In genomic region chr19:12945479-12946091, GRCh38 we compare ENCODE assay signal across 8 cellular contexts. TPM values are rescaled to one million over a fixed set of nuclear protein-coding genes. Genes with fewer than 3 reads are reported as not detected.
DNase-seq lines count a peak whose midpoint lies in the region; ATAC-seq and TF ChIP-seq lines count a peak whose summit lies in the region.

Gene RAD23A (plus strand): TSS chr19:12945862. CDS start chr19:12945949, 87 bp downstream.

- H3K4me3 ChIP-seq in GM06990 (replicated peaks; ENCODE audit: low read depth, low read length) (peak within 1 kb of the TSS; percentile 92), SK-N-SH (ENCODE audit: low read depth in 2 of 2, low read length in 1 of 2) (peak within 1 kb of the TSS; percentile 66 to 73), gastroesophageal sphincter (peak within 1 kb of the TSS; percentile 96 to 99)

- peak; percentile 86 to 92 for TF ChIP-seq POLR2A in gastroesophageal sphincter (IDR thresholded peaks at IDR 0.05)

- peak; percentile 98 for DNase-seq in GM06990 (ENCODE audit: extremely low read depth, insufficient read length)
- DNase-seq in NCI-H1048 (lab: John Stamatoyannopoulos, UW), result peak; percentile 93
- DNase-seq in SK-N-SH, result peak; percentile 95
- DNase-seq in activated naive CD4-positive, alpha-beta T cell treated with anti-CD3 and anti-CD28 coated beads, Interleukin-2, amount 10 ng/mL, durations not matched to agents 7 days and 5 days, result peak; percentile 98
- peak; percentile 80 for DNase-seq in non-pigmented ciliary epithelial cell (ENCODE audit: low read depth)
- peak in 48 of 49 donors; percentile 44 to 97 (median 83) for DNase-seq in substantia nigra (lab: John Stamatoyannopoulos, UW)

- peaks cover 45% of the 10 kb centered on the region for H3K36me3 ChIP-seq in GM06990 (ENCODE audit: control insufficient read depth, insufficient read depth, low read length)
- peaks cover 51 to 64% of the 10 kb centered on the region in 2 experiments for H3K36me3 ChIP-seq in SK-N-SH (replicated peaks in 1 of 2; ENCODE audit: control insufficient read depth in 1 of 2, insufficient read depth in 2 of 2, low read length in 1 of 2)
- peaks cover 0 to 75% of the 10 kb centered on the region in 2 donors for H3K36me3 ChIP-seq in gastroesophageal sphincter

- peaks cover 77% of the 10 kb centered on the region for H3K36me3 Mint-ChIP-seq in activated naive CD4-positive, alpha-beta T cell treated with anti-CD3 and anti-CD28 coated beads, Interleukin-2, amount 10 ng/mL, durations not matched to agents 7 days and 5 days

- no peak for TF ChIP-seq EP300 in SK-N-SH (IDR thresholded peaks at IDR 0.05; ENCODE audit: borderline replicate concordance in 1 of 2, low read depth in 1 of 2, low read length in 1 of 2)
- no peak for TF ChIP-seq EP300 in gastroesophageal sphincter (IDR thresholded peaks at IDR 0.05)

- peak within 1 kb of the TSS; percentile 95 for H3K27ac Mint-ChIP-seq in activated naive CD4-positive, alpha-beta T cell treated with anti-CD3 and anti-CD28 coated beads, Interleukin-2, amount 10 ng/mL, durations not matched to agents 7 days and 5 days

- CTCF ChIA-PET in SK-N-SH (lab: Yijun Ruan, JAX), result interaction anchor here (0.9 kb wide), 1 partner anchor 20 kb away, joined by 6 read pairs; no protein-coding TSS in a partner anchor
- CTCF ChIA-PET in activated naive CD4-positive, alpha-beta T cell treated with anti-CD3 and anti-CD28 coated beads, Interleukin-2, amount 10 ng/mL, durations not matched to agents 7 days and 5 days (lab: Charles Lee), result interaction anchor here (1.3 kb wide), 1 partner anchor 20 kb away, joined by 8 read pairs; no protein-coding TSS in a partner anchor

- peaks cover 5% of the 10 kb centered on the region for H3K27me3 Mint-ChIP-seq in activated naive CD4-positive, alpha-beta T cell treated with anti-CD3 and anti-CD28 coated beads, Interleukin-2, amount 10 ng/mL, durations not matched to agents 7 days and 5 days

- H3K4me1 ChIP-seq in SK-N-SH (ENCODE audit: control insufficient read depth in 1 of 2, insufficient read depth in 2 of 2, low read depth in 1 of 2, low read length in 1 of 2), result peaks cover 3 to 25% of the 10 kb centered on the region in 2 experiments; a peak in 3 of 4 replicates
- peaks cover 0 to 76% (median 18%) of the 10 kb centered on the region in 3 donors for H3K4me1 ChIP-seq in gastroesophageal sphincter

- H2AFZ ChIP-seq in SK-N-SH (ENCODE audit: low read depth), result no peak within 1 kb of the TSS

- peaks cover 69% of the 10 kb centered on the region for H3K4me1 Mint-ChIP-seq in activated naive CD4-positive, alpha-beta T cell treated with anti-CD3 and anti-CD28 coated beads, Interleukin-2, amount 10 ng/mL, durations not matched to agents 7 days and 5 days

- no peak for TF ChIP-seq CTCF in GM06990 (IDR thresholded peaks at IDR 0.05; ENCODE audit: insufficient read depth, low read length, poor library complexity, severe bottlenecking)
- TF ChIP-seq CTCF in SK-N-SH (IDR thresholded peaks at IDR 0.05), result no peak
- TF ChIP-seq CTCF in gastroesophageal sphincter (IDR thresholded peaks at IDR 0.05), result peak in 2 of 4 experiments; percentile 29 to 39

- ATAC-seq in HG02571 (IDR thresholded peaks at IDR 0.05; ENCODE audit: unreplicated experiment) (peak; percentile 70), gastroesophageal sphincter (peak; percentile 96)

- H3K4me2 ChIP-seq in SK-N-SH, result peak within 1 kb of the TSS; percentile 89

- no peaks in the 10 kb centered on the region for H3K27me3 ChIP-seq in GM06990 (replicated peaks; ENCODE audit: control insufficient read depth, insufficient read depth, low read length)
- no peaks in the 10 kb centered on the region for H3K27me3 ChIP-seq in SK-N-SH (ENCODE audit: insufficient read depth)
- H3K27me3 ChIP-seq in gastroesophageal sphincter, result no peaks in the 10 kb centered on the region

- H4K20me1 ChIP-seq in SK-N-SH (ENCODE audit: insufficient read depth), result peaks cover 16% of the 10 kb centered on the region

- 4% methylated on average over 12 of the region's 62 CpGs for WGBS in SK-N-SH (ENCODE audit: low lambda C conversion rate)
- 3 to 4% methylated on average over 5 to 7 of the region's 62 CpGs for WGBS in gastroesophageal sphincter (ENCODE audit: low coverage in 1 of 2), 2 donors

- no peaks in the 10 kb centered on the region for H3K9me3 Mint-ChIP-seq in activated naive CD4-positive, alpha-beta T cell treated with anti-CD3 and anti-CD28 coated beads, Interleukin-2, amount 10 ng/mL, durations not matched to agents 7 days and 5 days

- no peak for TF ChIP-seq RAD21 in SK-N-SH (IDR thresholded peaks at IDR 0.05; ENCODE audit: low read length)

- peaks cover 53% of the 10 kb centered on the region for H3F3A ChIP-seq in SK-N-SH (replicated peaks; ENCODE audit: insufficient read depth)

- H3K4me3 Mint-ChIP-seq in activated naive CD4-positive, alpha-beta T cell treated with anti-CD3 and anti-CD28 coated beads, Interleukin-2, amount 10 ng/mL, durations not matched to agents 7 days and 5 days, result peak within 1 kb of the TSS; percentile 91

- no peaks in the 10 kb centered on the region for H3K9me3 ChIP-seq in SK-N-SH
- no peaks in the 10 kb centered on the region for H3K9me3 ChIP-seq in gastroesophageal sphincter

- H3K79me2 ChIP-seq in SK-N-SH (ENCODE audit: insufficient read depth), result peaks cover 65% of the 10 kb centered on the region

- H3K9ac ChIP-seq in SK-N-SH, result peak within 1 kb of the TSS; percentile 90

- POLR2A ChIA-PET in SK-N-SH (lab: Yijun Ruan, JAX), result interaction anchor here (0.6 to 1.5 kb wide), 7 partner anchors 8 to 223 kb away, joined by 3 to 13 read pairs (median 4); partner anchors contain the start of genes CALR, FARSA and GCDH

- peak within 1 kb of the TSS; percentile 87 to 92 for H3K27ac ChIP-seq in SK-N-SH (ENCODE audit: low read depth in 2 of 2, low read length in 1 of 2)
- H3K27ac ChIP-seq in gastroesophageal sphincter, result peak within 1 kb of the TSS; percentile 92 to 97 (median 95)
- peak within 1 kb of the TSS; percentile 76 for H3K27ac ChIP-seq in substantia nigra (ENCODE audit: low read depth, low read length, poor library complexity, severe bottlenecking)

- no peaks in the 10 kb centered on the region for H3K9me2 ChIP-seq in SK-N-SH

TF ChIP-seq in SK-N-SH, 30 proteins besides CTCF, POLR2A, EP300 and RAD21 (continues in another document):
- TF ChIP-seq FOXM1 (IDR thresholded peaks at IDR 0.05; ENCODE audit: low read depth) (no peak), FOXJ3 (CRISPR knock-in tag; IDR thresholded peaks at IDR 0.05) (peak; percentile 38; the same call in 1 of the 2 replicates), FOSL2 (IDR thresholded peaks at IDR 0.05; ENCODE audit: borderline replicate concordance, low read depth) (no peak), ZBTB33 (IDR thresholded peaks at IDR 0.05; ENCODE audit: borderline replicate concordance, low read depth) (no peak; the same call in 1 of the 2 replicates), USF2 (IDR thresholded peaks at IDR 0.05; ENCODE audit: borderline replicate concordance, low read depth, low read length) (peak; percentile 93), TAF1 (IDR thresholded peaks at IDR 0.05; ENCODE audit: borderline replicate concordance, low read depth, low read length) (peak; percentile 97), CHD2 (IDR thresholded peaks at IDR 0.05; ENCODE audit: low read length, partially characterized antibody) (peak; percentile 91), MEF2A (IDR thresholded peaks at IDR 0.05; ENCODE audit: borderline replicate concordance, low read depth) (no peak), RFX5 (IDR thresholded peaks at IDR 0.05; ENCODE audit: low read length) (no peak), GATA2 (CRISPR knock-in tag; IDR thresholded peaks at IDR 0.05) (no peak), SMC3 (IDR thresholded peaks at IDR 0.05; ENCODE audit: low read depth, low read length) (no peak), NRF1 (IDR thresholded peaks at IDR 0.05; ENCODE audit: low read depth, low read length) (peak; percentile 98), EZH2phosphoT487 (IDR thresholded peaks at IDR 0.05; ENCODE audit: borderline replicate concordance, low read depth) (no peak), NFIC (IDR thresholded peaks at IDR 0.05; ENCODE audit: borderline replicate concordance) (no peak), POLR2AphosphoS5 (IDR thresholded peaks at IDR 0.05; ENCODE audit: low read depth, low read length) (peak; percentile 94), PBX3 (IDR thresholded peaks at IDR 0.05) (peak; percentile 61)

RNA-seq across cellular contexts. Expression of gene RAD23A, which starts in this region (rescaled TPM):
- 60.4 and 116 TPM in 2 replicates for polyA plus RNA-seq in SK-N-SH (2012; rRNA removed)
- 49.7 and 70.4 TPM in 2 replicates for polyA plus RNA-seq in SK-N-SH (2012; cell fraction: cytosol; rRNA removed)
- polyA plus RNA-seq in SK-N-SH (2012; cell fraction: nucleus; rRNA removed), result 173 and 199 TPM in 2 replicates
- total RNA-seq in gastroesophageal sphincter, result 100 to 1,000 TPM; 133 to 219 (median 158) TPM

Comparison
In these comparisons a context has a peak if more than half of its experiments do, and no peak if none do; other contexts are left out.
1. Peak in every context shown above with its lines: DNase-seq, ATAC-seq, H3K4me3 ChIP-seq and H3K27ac ChIP-seq.